Comparison of ENCODE assay signal across 8 cellular contexts in the genomic region with DNA sequence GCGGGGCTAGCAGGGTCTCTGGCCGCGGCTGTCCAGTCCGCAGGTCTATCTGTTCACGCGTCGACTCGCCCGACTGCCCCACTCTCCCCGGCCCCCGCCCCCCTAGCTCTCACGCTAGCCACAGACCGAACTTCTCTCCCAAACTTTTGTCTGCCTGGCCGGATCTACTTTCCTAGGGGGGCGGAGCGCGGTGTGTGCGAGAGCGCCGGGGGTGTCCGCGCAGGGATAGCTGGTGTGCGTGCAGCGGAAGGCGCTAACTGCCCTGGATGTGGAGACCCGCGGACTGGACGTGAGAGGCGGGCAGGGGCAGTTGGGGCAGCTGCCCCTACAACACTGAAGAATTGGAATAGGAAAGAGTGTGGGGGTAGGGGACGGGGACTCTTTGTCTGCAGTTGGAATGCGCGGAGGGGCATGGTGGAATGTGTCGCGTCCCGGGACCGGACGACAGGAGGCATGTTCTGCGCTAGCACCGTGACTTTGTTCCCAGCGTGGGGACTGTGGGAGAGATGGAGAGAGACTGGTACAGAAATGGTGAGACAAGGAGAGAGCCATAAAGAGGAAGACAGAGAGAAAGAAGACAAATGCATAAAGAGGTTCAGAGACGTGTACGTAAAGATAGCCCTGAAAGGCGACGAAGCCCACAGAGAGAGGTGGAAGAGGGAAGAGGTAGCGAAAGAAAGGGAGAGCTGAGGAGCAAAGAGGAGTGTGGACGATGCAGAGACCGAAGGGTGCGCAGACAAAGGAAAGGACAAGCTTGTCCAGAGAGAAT. TPM values are rescaled to one million over a fixed set of nuclear protein-coding genes. Genes with fewer than 3 reads are reported as not detected.
DNase-seq lines count a peak whose midpoint lies in the region; ATAC-seq and TF ChIP-seq lines count a peak whose summit lies in the region.

A gene (minus strand): TSS at position 75 of the 769 bp plus-strand sequence. CDS start 285 bp downstream, outside the sequence.

- TF ChIP-seq CTCF in ovary (IDR thresholded peaks at IDR 0.05), result no peak

- DNase-seq in SKM-1 treated with dmso at 0.1 percent for 144 hours (lab: John Stamatoyannopoulos, UW; ENCODE audit: unreplicated experiment), result peak; percentile 63
- DNase-seq in Right ventricle myocardium inferior (ENCODE audit: missing footprints), result peak; percentile 94
- DNase-seq in ovary, result peak; percentile 92 to 95 (median 93)

- peaks cover 12% of the 10 kb centered on the region for H3K4me1 ChIP-seq in ovary (ENCODE audit: insufficient read depth)
- H3K4me1 ChIP-seq in thymus (ENCODE audit: control insufficient read depth, insufficient read depth, low read length), result peaks cover 11% of the 10 kb centered on the region

- TF ChIP-seq POLR2A in ovary (IDR thresholded peaks at IDR 0.05), result peak; percentile 47

- 0 to 1% (median 0%) methylated on average over 47 to 48 of the region's 48 CpGs for WGBS in ovary, 3 donors
- under 1% methylated on average over 48 of the region's 48 CpGs for WGBS in thymus

- H3K27ac Mint-ChIP-seq in IgD-negative memory B cell, result peak within 1 kb of the TSS in 1 of 3 donors; percentile 42
- no peak within 1 kb of the TSS for H3K27ac Mint-ChIP-seq in activated naive CD8-positive, alpha-beta T cell

- H3K9me3 ChIP-seq in ovary, result no peaks in the 10 kb centered on the region
- H3K9me3 ChIP-seq in thymus (ENCODE audit: control insufficient read depth), result no peaks in the 10 kb centered on the region

- H3K36me3 ChIP-seq in ovary (no peaks in the 10 kb centered on the region), thymus (ENCODE audit: control insufficient read depth, insufficient read depth) (peaks cover 10% of the 10 kb centered on the region)

- intact Hi-C loops in Right ventricle myocardium inferior (cut with DNase I), result loop anchor here (2.0 kb wide), 1 partner anchor 52 kb away; no protein-coding TSS in a partner anchor
- intact Hi-C loops in ovary (cut with DNase I), result loop anchor here in 2 of 4 donors (2.0 to 10.0 kb wide), 3 partner anchors 50 to 108 kb away; a partner anchor contains a TSS

- no peaks in the 10 kb centered on the region for H3K4me1 Mint-ChIP-seq in IgD-negative memory B cell
- peaks cover 6% of the 10 kb centered on the region for H3K4me1 Mint-ChIP-seq in activated naive CD8-positive, alpha-beta T cell (ENCODE audit: low read depth)

- TF ChIP-seq EP300 in ovary (IDR thresholded peaks at IDR 0.05), result no peak

- H3K4me3 ChIP-seq in GM08714 (ENCODE audit: low read length), result peak within 1 kb of the TSS; percentile 61
- H3K4me3 ChIP-seq in ovary, result peak within 1 kb of the TSS; percentile 75
- H3K4me3 ChIP-seq in thymus (ENCODE audit: low read length), result peak within 1 kb of the TSS; percentile 80

- peaks cover 3% of the 10 kb centered on the region for H3K36me3 Mint-ChIP-seq in IgD-negative memory B cell
- H3K36me3 Mint-ChIP-seq in activated naive CD8-positive, alpha-beta T cell, result peaks cover 3% of the 10 kb centered on the region

- peak within 1 kb of the TSS in 3 of 4 donors; percentile 30 to 77 (median 76) for H3K4me3 Mint-ChIP-seq in IgD-negative memory B cell
- H3K4me3 Mint-ChIP-seq in activated naive CD8-positive, alpha-beta T cell, result peak within 1 kb of the TSS; percentile 71

- ATAC-seq in Right ventricle myocardium inferior (peak; percentile 87), HG03457 (IDR thresholded peaks at IDR 0.05; ENCODE audit: unreplicated experiment) (no peak)

- H3K27me3 ChIP-seq in ovary (no peaks in the 10 kb centered on the region), thymus (ENCODE audit: control insufficient read depth, insufficient read depth) (peaks cover 18% of the 10 kb centered on the region)

- peaks cover 9% of the 10 kb centered on the region for H3K27me3 Mint-ChIP-seq in IgD-negative memory B cell
- no peaks in the 10 kb centered on the region for H3K27me3 Mint-ChIP-seq in activated naive CD8-positive, alpha-beta T cell

- no peaks in the 10 kb centered on the region for H3K9me3 Mint-ChIP-seq in IgD-negative memory B cell
- no peaks in the 10 kb centered on the region for H3K9me3 Mint-ChIP-seq in activated naive CD8-positive, alpha-beta T cell (ENCODE audit: low read depth)

- H3K27ac ChIP-seq in ovary (peak within 1 kb of the TSS; percentile 74 to 85), thymus (ENCODE audit: low read depth) (peak within 1 kb of the TSS; percentile 77)

RNA-seq across cellular contexts. Expression of the gene that starts here (rescaled TPM):
- polyA plus RNA-seq in IgD-negative memory B cell (0.16 TPM), ovary (10 to 100 TPM; 11.2 to 21.1 TPM), thymus (22.4 TPM)
- total RNA-seq in Right ventricle myocardium inferior (13.1 TPM), ovary (10 to 100 TPM; 13.7 to 34.5 (median 19.1) TPM)

Comparison
In these comparisons a context has a peak if more than half of its experiments do, and no peak if none do; other contexts are left out.
1. RNA of the gene that starts here (polyA plus RNA-seq): 22.4 TPM in thymus (single experiment) and 11.2 to 21.1 TPM in ovary; 0.16 TPM in IgD-negative memory B cell (single experiment); every median in the first group is over 10 times any median in the second.
2. Peak in every context shown above with its lines, with median percentiles within 50 percentile points of each other: H3K4me3 ChIP-seq and DNase-seq.